8 cellular contexts compared by ENCODE assay signal in the genomic region with DNA sequence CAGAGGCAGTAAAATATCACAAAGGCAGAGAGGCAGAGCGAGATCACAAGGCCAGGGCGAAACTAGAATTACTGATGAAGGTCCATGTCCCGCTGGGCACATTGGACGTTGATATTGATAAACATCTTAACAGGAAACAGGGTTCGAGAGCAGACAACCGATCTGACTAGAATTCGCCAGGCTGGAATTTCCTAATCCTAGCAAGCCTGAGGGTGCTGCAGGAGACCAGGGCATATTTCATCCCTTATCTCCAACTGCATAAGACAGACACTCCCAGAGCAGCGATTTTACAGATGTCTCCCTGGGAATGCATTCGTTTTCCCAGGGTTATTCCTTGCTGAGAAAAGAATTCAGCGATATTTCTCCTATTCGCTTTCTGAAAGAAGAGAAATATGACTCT. TPM values are rescaled to one million over a fixed set of nuclear protein-coding genes. Genes with fewer than 3 reads are reported as not detected.
DNase-seq lines count a peak whose midpoint lies in the region; ATAC-seq, FAIRE-seq and TF ChIP-seq lines count a peak whose summit lies in the region.
"Not testable (repeated sequence)": the region's sequence is repeated elsewhere in the genome, so short reads cannot be mapped to it uniquely, and the experiment has no call there.

No MANE protein-coding gene starts in this region.

- H3K36me3 ChIP-seq in Caco-2 (ENCODE audit: control insufficient read depth, insufficient read depth, low read length); trophoblast cell (ENCODE audit: control insufficient read depth in 1 of 2, insufficient read depth in 2 of 2, low read length in 2 of 2): not testable (repeated sequence)
- peaks cover 0 to 16% of the 10 kb centered on the region in 2 experiments; a peak in 2 of 3 replicates for H3K36me3 ChIP-seq in HEK293 (ENCODE audit: control insufficient read depth in 2 of 2, insufficient read depth in 1 of 2, low read length in 2 of 2)
- H3K36me3 ChIP-seq in SK-N-MC (ENCODE audit: insufficient read depth, low read length): peaks cover 28% of the 10 kb centered on the region
- H3K36me3 ChIP-seq in K562 (ENCODE audit: control insufficient read depth, insufficient read depth, low read length): peaks cover 42% of the 10 kb centered on the region

- H2BK5ac ChIP-seq in trophoblast cell (ENCODE audit: low read depth, low read length, poor library complexity): not testable (repeated sequence)

- H3K4me1 Mint-ChIP-seq in Caco-2 (ENCODE audit: low read depth, unreplicated experiment): peaks cover 23% of the 10 kb centered on the region
- peaks cover 18% of the 10 kb centered on the region for H3K4me1 Mint-ChIP-seq in mesothelial cell of epicardium
- H3K4me1 Mint-ChIP-seq in type B pancreatic cell (ENCODE audit: unreplicated experiment): peaks cover 15% of the 10 kb centered on the region

- not testable (repeated sequence) for BruUV-seq in Caco-2 (replicated peaks; lab: Mats Ljungman, UMichigan); K562 (replicated peaks; lab: Mats Ljungman, UMichigan)

- not testable (repeated sequence) for H4K20me1 ChIP-seq in K562 (replicated peaks; ENCODE audit: control insufficient read depth, insufficient read depth, low read length)

- not testable (repeated sequence) for H2BK12ac ChIP-seq in trophoblast cell (ENCODE audit: low read length)

- not testable (repeated sequence) for H2AFZ ChIP-seq in K562 (ENCODE audit: low read depth, low read length); trophoblast cell (ENCODE audit: insufficient read depth, low read length, poor library complexity)

- H3K27ac Mint-ChIP-seq in Caco-2 (ENCODE audit: unreplicated experiment): peak overlapping the region; percentile 94
- H3K27ac Mint-ChIP-seq in mesothelial cell of epicardium: peak overlapping the region; percentile 14
- H3K27ac Mint-ChIP-seq in type B pancreatic cell: not testable (repeated sequence)

- CTCF ChIA-PET in Caco-2 (lab: Charles Lee); HEK293 (lab: Yijun Ruan, JAX): not testable (repeated sequence)
- CTCF ChIA-PET in K562 (lab: Yijun Ruan, JAX; ENCODE audit: low intra/inter-chr PET ratio): interaction anchor here (0.6 kb wide), 1 partner anchor 33 kb away, joined by 3 read pairs; no protein-coding TSS in a partner anchor

- ATAC-seq in K562: not testable (repeated sequence)

- TF ChIP-seq RAD21 in K562 (CRISPR knock-in tag; conservative IDR thresholded peaks at IDR 0.05 in 1 of 2, IDR thresholded peaks at IDR 0.05 in 1 of 2): not testable (repeated sequence)

- H3K79me1 ChIP-seq in trophoblast cell (ENCODE audit: low read length): not testable (repeated sequence)

- not testable (repeated sequence) for H3K4ac ChIP-seq in trophoblast cell (ENCODE audit: low read depth, low read length)

- not testable (repeated sequence) for H3K4me3 ChIP-seq in Caco-2 (ENCODE audit: low read depth, low read length); HEK293 (ENCODE audit: low read depth, low read length); SK-N-MC; fibroblast of villous mesenchyme (ENCODE audit: low read depth, low read length); trophoblast cell (ENCODE audit: low read depth, low read length)
- H3K4me3 ChIP-seq in K562: peak overlapping the region; percentile 39; the same call in 1 of the 2 replicates

- not testable (repeated sequence) for H3K27me3 ChIP-seq in Caco-2 (replicated peaks; ENCODE audit: control insufficient read depth, insufficient read depth, low read length); K562 (ENCODE audit: control insufficient read depth in 2 of 2, insufficient read depth in 2 of 2, low read length in 2 of 2); trophoblast cell (ENCODE audit: insufficient read depth, low read length)

- H2AK5ac ChIP-seq in trophoblast cell (ENCODE audit: low read length): not testable (repeated sequence)

- TF ChIP-seq POLR2A in K562 (conservative IDR thresholded peaks at IDR 0.05): not testable (repeated sequence)

- H4K91ac ChIP-seq in trophoblast cell (ENCODE audit: low read depth, low read length): not testable (repeated sequence)

- H3K4me3 Mint-ChIP-seq in Caco-2 (ENCODE audit: unreplicated experiment) (peak overlapping the region; percentile 55), type B pancreatic cell (peak overlapping the region; percentile 11)
- not testable (repeated sequence) for H3K4me3 Mint-ChIP-seq in mesothelial cell of epicardium

- peaks cover 20% of the 10 kb centered on the region for H3K9me3 ChIP-seq in Caco-2
- H3K9me3 ChIP-seq in HEK293 (ENCODE audit: control insufficient read depth, insufficient read depth, low read depth, low read length); SK-N-MC (ENCODE audit: low read depth, low read length); trophoblast cell (ENCODE audit: insufficient read depth, low read depth, low read length): not testable (repeated sequence)
- H3K9me3 ChIP-seq in K562 (replicated peaks; ENCODE audit: control insufficient read depth, insufficient read depth, low read depth, low read length): peaks cover 15% of the 10 kb centered on the region

- not testable (repeated sequence) for H4K12ac ChIP-seq in trophoblast cell (ENCODE audit: low read depth, low read length)

- intact Hi-C loops in Caco-2 (cut with micrococcal nuclease; ENCODE audit: unreplicated experiment); K562 (cut with micrococcal nuclease): not testable (repeated sequence)

- not testable (repeated sequence) for H2BK120ac ChIP-seq in trophoblast cell (ENCODE audit: insufficient read depth, low read length, poor library complexity)

- not testable (repeated sequence) for TF ChIP-seq CTCF in Caco-2 (IDR thresholded peaks at IDR 0.05; ENCODE audit: insufficient read depth in 1 of 2, low read depth in 1 of 2, low read length in 1 of 2, severe bottlenecking in 1 of 2, unreplicated experiment in 1 of 2); HEK293 (tag by site-specific recombination; IDR thresholded peaks at IDR 0.05); K562 (IDR thresholded peaks at IDR 0.05 in 2 of 3, conservative IDR thresholded peaks at IDR 0.05 in 1 of 3; ENCODE audit: insufficient read depth in 2 of 3, low read depth in 1 of 3, low read length in 3 of 3); fibroblast of villous mesenchyme (IDR thresholded peaks at IDR 0.05; ENCODE audit: insufficient read depth, low read depth, low read length); mesothelial cell of epicardium (IDR thresholded peaks at IDR 0.05; ENCODE audit: unreplicated experiment); type B pancreatic cell (conservative IDR thresholded peaks at IDR 0.05)

- H3K9me3 Mint-ChIP-seq in Caco-2 (ENCODE audit: unreplicated experiment): peaks cover 20% of the 10 kb centered on the region
- peaks cover 32% of the 10 kb centered on the region for H3K9me3 Mint-ChIP-seq in mesothelial cell of epicardium
- H3K9me3 Mint-ChIP-seq in type B pancreatic cell: peaks cover 13% of the 10 kb centered on the region

- H3K4me1 ChIP-seq in Caco-2 (peaks cover 23% of the 10 kb centered on the region), K562 (replicated peaks in 1 of 2; ENCODE audit: control insufficient read depth in 2 of 2, insufficient read depth in 2 of 2, low read length in 2 of 2) (peaks cover 14 to 23% of the 10 kb centered on the region in 2 experiments; a peak in 4 of 5 replicates)
- not testable (repeated sequence) for H3K4me1 ChIP-seq in HEK293 (ENCODE audit: control insufficient read depth, insufficient read depth, low read length); trophoblast cell (ENCODE audit: control insufficient read depth in 1 of 2, insufficient read depth in 2 of 2, low read length in 2 of 2)

- peaks cover 88% of the 10 kb centered on the region for H3K79me2 ChIP-seq in K562 (ENCODE audit: control insufficient read depth, insufficient read depth, low read length)
- H3K79me2 ChIP-seq in trophoblast cell (ENCODE audit: control insufficient read depth, insufficient read depth, low read length, poor library complexity): not testable (repeated sequence)

- H3K9ac ChIP-seq in SK-N-MC (ENCODE audit: insufficient read length); K562 (ENCODE audit: insufficient read depth in 1 of 2, low read depth in 2 of 2, low read length in 2 of 2); trophoblast cell (ENCODE audit: low read length): not testable (repeated sequence)

- H3K9me1 ChIP-seq in K562 (ENCODE audit: control insufficient read depth, insufficient read depth, low read length): not testable (repeated sequence)

- not testable (repeated sequence) for H3K27me3 Mint-ChIP-seq in Caco-2 (ENCODE audit: insufficient read depth, unreplicated experiment); mesothelial cell of epicardium (ENCODE audit: low read depth); type B pancreatic cell

- not testable (repeated sequence) for H4K8ac ChIP-seq in trophoblast cell (ENCODE audit: low read depth, low read length)

- FAIRE-seq in K562 (lab: Jason Lieb, UNC): not testable (repeated sequence)

- DNase-seq in Caco-2; SK-N-MC (ENCODE audit: low read depth, low spot score); mesothelial cell of epicardium (ENCODE audit: low spot score in 2 of 2, unreplicated experiment in 2 of 2); type B pancreatic cell (ENCODE audit: extremely low spot score, unreplicated experiment): not testable (repeated sequence)
- DNase-seq in K562 (ENCODE audit: extremely low read depth in 1 of 4, low spot score in 3 of 4) (peak in 1 of 4 experiments; percentile 15), fibroblast of villous mesenchyme (ENCODE audit: low read depth) (peak; percentile 36), trophoblast cell (peak; percentile 44 to 78)

- not testable (repeated sequence) for TF ChIP-seq EP300 in K562 (IDR thresholded peaks at IDR 0.05; ENCODE audit: low read length)

- H3K18ac ChIP-seq in trophoblast cell (ENCODE audit: low read length): not testable (repeated sequence)

- not testable (repeated sequence) for H3K27ac ChIP-seq in HEK293 (ENCODE audit: extremely low read depth, low read depth, low read length)
- H3K27ac ChIP-seq in SK-N-MC (0 out of 2 replicates have a peak overlapping the region, but pooled peaks have one; percentile 31), K562 (ENCODE audit: extremely low read depth, low read depth, low read length) (peak overlapping the region; percentile 28; the same call in 1 of the 3 replicates), trophoblast cell (ENCODE audit: low read depth, low read length) (peak overlapping the region; percentile 56)

- in situ Hi-C loops in K562 (cut with MboI): not testable (repeated sequence)

- H3K4me2 ChIP-seq in K562 (ENCODE audit: insufficient read depth, low read length): peak overlapping the region; percentile 78
- H3K4me2 ChIP-seq in trophoblast cell (ENCODE audit: low read length): not testable (repeated sequence)

- not testable (repeated sequence) for H3K14ac ChIP-seq in trophoblast cell (ENCODE audit: low read length)

- H3K23ac ChIP-seq in trophoblast cell (ENCODE audit: low read length): not testable (repeated sequence)

- 33% methylated on average over 11 of the region's 11 CpGs for WGBS in K562 (ENCODE audit: insufficient coverage, low coverage, missing lambda C conversion rate)
- WGBS in trophoblast cell (ENCODE audit: extremely low coverage, insufficient coverage, insufficient read length): no CpG with 5 or more reads among the region's 11 CpGs

- peaks cover 71% of the 10 kb centered on the region for H3K36me3 Mint-ChIP-seq in Caco-2 (ENCODE audit: insufficient read depth, unreplicated experiment)
- H3K36me3 Mint-ChIP-seq in mesothelial cell of epicardium: peaks cover 53% of the 10 kb centered on the region
- H3K36me3 Mint-ChIP-seq in type B pancreatic cell: peaks cover 38% of the 10 kb centered on the region

- POLR2A ChIA-PET in Caco-2 (lab: Charles Lee); HEK293 (lab: Yijun Ruan, JAX): not testable (repeated sequence)
- POLR2A ChIA-PET in K562 (lab: Yijun Ruan, JAX): interaction anchor here (0.8 kb wide), 1 partner anchor 14 kb away, joined by 4 read pairs; no protein-coding TSS in a partner anchor

RNA-seq across cellular contexts. Expression of a gene that starts 8.7 kb away (rescaled TPM):
- total RNA-seq in Caco-2 (2022) (165 and 185 TPM in 2 replicates), K562 (2014; rRNA removed) (129 and 155 TPM in 2 replicates), K562 (2014; rRNA removed; fragmentation: Illumina TruSeq; extraction: Trizol) (250 and 288 TPM in 2 replicates), K562 (2015; rRNA removed; fragmentation: Illumina TruSeq; extraction: Trizol) (202 and 215 TPM in 2 replicates), K562 (2021) (242 and 246 TPM in 2 replicates), fibroblast of villous mesenchyme (75.7 and 87.2 TPM in 2 replicates), mesothelial cell of epicardium (106 to 113 TPM (median 109 TPM) in 3 replicates), type B pancreatic cell (ENCODE audit: low replicate concordance) (95.9 and 109 TPM in 2 replicates)
- total RNA-seq in K562 (2011; cell fraction: chromatin; rRNA removed; ENCODE audit: low replicate concordance): 498 and 523 TPM in 2 replicates
- total RNA-seq in K562 (2011; cell fraction: nucleolus; rRNA removed): 338 and 343 TPM in 2 replicates
- 327 and 351 TPM in 2 replicates for total RNA-seq in K562 (2011; cell fraction: nucleoplasm; rRNA removed)
- polyA plus RNA-seq in K562 (2011; rRNA removed) (431 and 484 TPM in 2 replicates), K562 (2014; fragmentation: Illumina TruSeq; extraction: Trizol) (402 and 404 TPM in 2 replicates), K562 (2014; fragmentation: Nextera tagmentation; extraction: Ambion mirVana) (100 to 1,000 TPM; 298 to 468 TPM), K562 (2014; rRNA removed) (344 and 358 TPM in 2 replicates)
- 317 and 359 TPM in 2 replicates for polyA plus RNA-seq in K562 (2011; cell fraction: cytosol; rRNA removed)
- 376 and 394 TPM in 2 replicates for polyA plus RNA-seq in K562 (2011; cell fraction: nucleus; rRNA removed)
- polyA plus RNA-seq in K562 (2012): 209 and 223 TPM in 2 replicates
- 340 and 359 TPM in 2 replicates for polyA minus RNA-seq in K562 (2011; rRNA and poly(A)+ RNA removed)
- polyA minus RNA-seq in K562 (2011; cell fraction: cytosol; rRNA and poly(A)+ RNA removed): 135 and 169 TPM in 2 replicates
- 193 and 313 TPM in 2 replicates for polyA minus RNA-seq in K562 (2011; cell fraction: nucleus; rRNA and poly(A)+ RNA removed)
- polyA plus RNA-seq in trophoblast cell (2013): 163 and 174 TPM in 2 replicates

RNA-seq across cellular contexts. Expression of a gene that starts 9.0 kb away (rescaled TPM):
- total RNA-seq in Caco-2 (2022) (61.1 and 63.0 TPM in 2 replicates), K562 (2014; rRNA removed) (28.0 and 33.5 TPM in 2 replicates), K562 (2014; rRNA removed; fragmentation: Illumina TruSeq; extraction: Trizol) (42.1 and 44.5 TPM in 2 replicates), K562 (2015; rRNA removed; fragmentation: Illumina TruSeq; extraction: Trizol) (43.2 and 44.8 TPM in 2 replicates), K562 (2021) (50.3 and 52.1 TPM in 2 replicates), fibroblast of villous mesenchyme (54.1 and 55.7 TPM in 2 replicates), mesothelial cell of epicardium (55.8 to 58.1 TPM (median 56.2 TPM) in 3 replicates), type B pancreatic cell (ENCODE audit: low replicate concordance) (44.5 and 50.8 TPM in 2 replicates)
- 115 and 157 TPM in 2 replicates for total RNA-seq in K562 (2011; cell fraction: chromatin; rRNA removed; ENCODE audit: low replicate concordance)
- 58.0 and 60.1 TPM in 2 replicates for total RNA-seq in K562 (2011; cell fraction: nucleolus; rRNA removed)
- 73.8 and 91.0 TPM in 2 replicates for total RNA-seq in K562 (2011; cell fraction: nucleoplasm; rRNA removed)
- polyA plus RNA-seq in K562 (2011; rRNA removed) (90.7 and 106 TPM in 2 replicates), K562 (2014; fragmentation: Illumina TruSeq; extraction: Trizol) (78.1 and 85.1 TPM in 2 replicates), K562 (2014; fragmentation: Nextera tagmentation; extraction: Ambion mirVana) (10 to 100 TPM; 18.4 to 35.2 TPM), K562 (2014; rRNA removed) (42.9 and 44.5 TPM in 2 replicates)
- polyA plus RNA-seq in K562 (2011; cell fraction: cytosol; rRNA removed): 62.1 and 77.9 TPM in 2 replicates
- polyA plus RNA-seq in K562 (2011; cell fraction: nucleus; rRNA removed): 101 and 107 TPM in 2 replicates
- polyA plus RNA-seq in K562 (2012): 41.6 and 49.1 TPM in 2 replicates
- 146 and 175 TPM in 2 replicates for polyA minus RNA-seq in K562 (2011; rRNA and poly(A)+ RNA removed)
- 40.0 and 44.7 TPM in 2 replicates for polyA minus RNA-seq in K562 (2011; cell fraction: cytosol; rRNA and poly(A)+ RNA removed)
- polyA minus RNA-seq in K562 (2011; cell fraction: nucleus; rRNA and poly(A)+ RNA removed): 20.3 and 43.2 TPM in 2 replicates
- 141 and 148 TPM in 2 replicates for polyA plus RNA-seq in trophoblast cell (2013)
